Comparison of ENCODE assay signal across 18 cellular contexts in genomic region chr7:568681-569035, GRCh38. TPM values are rescaled to one million over a fixed set of nuclear protein-coding genes. Genes with fewer than 3 reads are reported as not detected.
DNase-seq lines count a peak whose midpoint lies in the region; ATAC-seq and TF ChIP-seq lines count a peak whose summit lies in the region.
"Had no signal": no experiment of that assay in that cellular context is flagged by ENCODE, and none has a peak within 500 bp of the region (broad histone marks: within the 10 kb centered on the region; RNA-seq: fewer than 3 reads in every experiment).

No MANE protein-coding gene starts in this region.

- no peaks in the 10 kb centered on the region for H3K27me3 Mint-ChIP-seq in activated CD4-positive, alpha-beta T cell treated with anti-CD3 and anti-CD28 coated beads for 36 hours
- H3K27me3 Mint-ChIP-seq in activated CD4-positive, alpha-beta memory T cell treated with anti-CD3 and anti-CD28 coated beads, Interleukin-2, amount 10 ng/mL, durations not matched to agents 7 days and 5 days: no peaks in the 10 kb centered on the region
- H3K27me3 Mint-ChIP-seq: activated CD4-positive, alpha-beta T cell treated with anti-CD3 and anti-CD28 coated beads, Interleukin-2, amount 10 ng/mL, durations not matched to agents 7 days and 5 days; B cell had no signal

- H3K9me3 Mint-ChIP-seq in activated CD4-positive, alpha-beta T cell treated with anti-CD3 and anti-CD28 coated beads for 36 hours (ENCODE audit: low read depth): no peaks in the 10 kb centered on the region
- no peaks in the 10 kb centered on the region for H3K9me3 Mint-ChIP-seq in activated CD4-positive, alpha-beta memory T cell treated with anti-CD3 and anti-CD28 coated beads, Interleukin-2, amount 10 ng/mL, durations not matched to agents 7 days and 5 days
- H3K9me3 Mint-ChIP-seq: activated CD4-positive, alpha-beta T cell treated with anti-CD3 and anti-CD28 coated beads, Interleukin-2, amount 10 ng/mL, durations not matched to agents 7 days and 5 days; activated naive CD4-positive, alpha-beta T cell treated with anti-CD3 and anti-CD28 coated beads for 36 hours had no signal

- intact Hi-C loops in ascending aorta (cut with DNase I) (loop anchor here (2.0 kb wide), 1 partner anchor 18 kb away; no protein-coding TSS in a partner anchor), left ventricle myocardium superior (cut with micrococcal nuclease) (no loop called here), sciatic nerve (cut with DNase I) (no loop called here)
- intact Hi-C loops in activated CD4-positive, alpha-beta T cell treated with anti-CD3 and anti-CD28 coated beads for 36 hours (cut with DNase I, micrococcal nuclease): no loop called here

- TF ChIP-seq CTCF in ascending aorta (IDR thresholded peaks at IDR 0.05): no peak

- POLR2A ChIA-PET in activated CD4-positive, alpha-beta T cell treated with anti-CD3 and anti-CD28 coated beads for 36 hours (lab: Charles Lee): no interaction called here
- POLR2A ChIA-PET in activated CD4-positive, alpha-beta memory T cell treated with anti-CD3 and anti-CD28 coated beads, Interleukin-2, amount 10 ng/mL, durations not matched to agents 7 days and 5 days (lab: Charles Lee): no interaction called here

- peak; percentile 74 for ATAC-seq in left ventricle myocardium superior
- peak; percentile 13 for ATAC-seq in sciatic nerve
- no peak for ATAC-seq in GM21576 (IDR thresholded peaks at IDR 0.05; ENCODE audit: unreplicated experiment)
- no peak for ATAC-seq in activated CD4-positive, alpha-beta T cell treated with anti-CD3 and anti-CD28 coated beads for 36 hours
- ATAC-seq: body of pancreas, Panc1 had no signal

- peaks cover 36% of the 10 kb centered on the region for H3K4me1 ChIP-seq in BLaER1
- peaks cover 13 to 20% of the 10 kb centered on the region in 2 donors for H3K4me1 ChIP-seq in ascending aorta
- H3K4me1 ChIP-seq: body of pancreas had no signal

- H3K9me3 ChIP-seq in BLaER1 (no peaks in the 10 kb centered on the region), ascending aorta (no peaks in the 10 kb centered on the region)
- H3K9me3 ChIP-seq: body of pancreas had no signal

- no peak overlapping the region for H3K27ac Mint-ChIP-seq in activated CD4-positive, alpha-beta T cell treated with anti-CD3 and anti-CD28 coated beads for 36 hours
- H3K27ac Mint-ChIP-seq in activated CD4-positive, alpha-beta memory T cell treated with anti-CD3 and anti-CD28 coated beads, Interleukin-2, amount 10 ng/mL, durations not matched to agents 7 days and 5 days: no peak overlapping the region
- H3K27ac Mint-ChIP-seq: activated naive CD4-positive, alpha-beta T cell treated with anti-CD3 and anti-CD28 coated beads for 36 hours; B cell had no signal

- no peak overlapping the region for H3K9ac ChIP-seq in BLaER1

- no peaks in the 10 kb centered on the region for H3K27me3 ChIP-seq in BLaER1
- H3K27me3 ChIP-seq in ascending aorta: no peaks in the 10 kb centered on the region
- H3K27me3 ChIP-seq: body of pancreas had no signal

- H3K4me1 Mint-ChIP-seq in activated CD4-positive, alpha-beta T cell treated with anti-CD3 and anti-CD28 coated beads for 36 hours: no peaks in the 10 kb centered on the region
- no peaks in the 10 kb centered on the region for H3K4me1 Mint-ChIP-seq in activated CD4-positive, alpha-beta memory T cell treated with anti-CD3 and anti-CD28 coated beads, Interleukin-2, amount 10 ng/mL, durations not matched to agents 7 days and 5 days
- H3K4me1 Mint-ChIP-seq: activated CD4-positive, alpha-beta T cell treated with anti-CD3 and anti-CD28 coated beads, Interleukin-2, amount 10 ng/mL, durations not matched to agents 7 days and 5 days; B cell had no signal

- no peak overlapping the region for H3K4me3 ChIP-seq in BLaER1
- peak overlapping the region in 1 of 2 donors; percentile 39 for H3K4me3 ChIP-seq in ascending aorta
- H3K4me3 ChIP-seq: body of pancreas had no signal

- CTCF ChIA-PET in activated CD4-positive, alpha-beta T cell treated with anti-CD3 and anti-CD28 coated beads for 36 hours (lab: Charles Lee): no interaction called here
- CTCF ChIA-PET in activated CD4-positive, alpha-beta memory T cell treated with anti-CD3 and anti-CD28 coated beads, Interleukin-2, amount 10 ng/mL, durations not matched to agents 7 days and 5 days (lab: Charles Lee): no interaction called here

- peak in 1 of 2 donors; percentile 76 for DNase-seq in ascending aorta (ENCODE audit: low spot score in 2 of 2)
- peak; percentile 68 for DNase-seq in left ventricle myocardium superior
- no peak for DNase-seq in sciatic nerve (ENCODE audit: low spot score)
- DNase-seq in activated CD4-positive, alpha-beta T cell treated with anti-CD3 and anti-CD28 coated beads for 36 hours: no peak
- no peak for DNase-seq in activated CD4-positive, alpha-beta memory T cell treated with anti-CD3 and anti-CD28 coated beads, Interleukin-2, amount 10 ng/mL, durations not matched to agents 7 days and 5 days
- DNase-seq in OCI-M1 (lab: John Stamatoyannopoulos, UW): no peak
- DNase-seq: activated CD4-positive, alpha-beta T cell treated with anti-CD3 and anti-CD28 coated beads, Interleukin-2, amount 10 ng/mL, durations not matched to agents 7 days and 5 days; activated naive CD4-positive, alpha-beta T cell treated with anti-CD3 and anti-CD28 coated beads for 36 hours; activated T-cell treated with anti-CD3 and anti-CD28 coated beads for 4 hours; body of pancreas; GDM1; KBM-7; NCI-H1048; stimulated activated CD4-positive, alpha-beta T cell treated with anti-CD3 and anti-CD28 coated beads, Interleukin-4, amount 100 ng/mL, for 24 hours had no signal

- H3K36me3 ChIP-seq in BLaER1 (no peaks in the 10 kb centered on the region), ascending aorta (no peaks in the 10 kb centered on the region)

- H3K27ac ChIP-seq in BLaER1: 0 out of 2 replicates have a peak overlapping the region, but pooled peaks have one; percentile 9
- H3K27ac ChIP-seq in ascending aorta: peak overlapping the region; percentile 59 to 68
- H3K27ac ChIP-seq: body of pancreas had no signal

- peak overlapping the region; percentile 50; the same call in 1 of the 2 replicates for H3K4me2 ChIP-seq in BLaER1

- no peaks in the 10 kb centered on the region for H4K20me1 ChIP-seq in BLaER1

- H3K4me3 Mint-ChIP-seq in activated CD4-positive, alpha-beta T cell treated with anti-CD3 and anti-CD28 coated beads for 36 hours: no peak overlapping the region
- H3K4me3 Mint-ChIP-seq in activated CD4-positive, alpha-beta memory T cell treated with anti-CD3 and anti-CD28 coated beads, Interleukin-2, amount 10 ng/mL, durations not matched to agents 7 days and 5 days: no peak overlapping the region
- H3K4me3 Mint-ChIP-seq: activated CD4-positive, alpha-beta T cell treated with anti-CD3 and anti-CD28 coated beads, Interleukin-2, amount 10 ng/mL, durations not matched to agents 7 days and 5 days; activated naive CD4-positive, alpha-beta T cell treated with anti-CD3 and anti-CD28 coated beads for 36 hours; B cell had no signal

- H3K36me3 Mint-ChIP-seq in activated CD4-positive, alpha-beta T cell treated with anti-CD3 and anti-CD28 coated beads for 36 hours (ENCODE audit: low read depth): no peaks in the 10 kb centered on the region
- H3K36me3 Mint-ChIP-seq in activated CD4-positive, alpha-beta memory T cell treated with anti-CD3 and anti-CD28 coated beads, Interleukin-2, amount 10 ng/mL, durations not matched to agents 7 days and 5 days (ENCODE audit: low read depth): no peaks in the 10 kb centered on the region

RNA-seq across cellular contexts. Expression of gene PDGFA, which starts 49.0 kb away (rescaled TPM):
- total RNA-seq in ascending aorta (349 TPM), left ventricle myocardium superior (32.7 TPM), sciatic nerve (36.5 TPM)
- total RNA-seq in activated CD4-positive, alpha-beta T cell treated with anti-CD3 and anti-CD28 coated beads for 36 hours: 1 to 10 TPM; 5.2 to 5.3 TPM
- total RNA-seq in activated CD4-positive, alpha-beta memory T cell treated with anti-CD3 and anti-CD28 coated beads, Interleukin-2, amount 10 ng/mL, durations not matched to agents 7 days and 5 days: under 1 TPM; 0.70 to 0.73 TPM

Comparison
In these comparisons a context has a peak if more than half of its experiments do, and no peak if none do; other contexts are left out.
1. ATAC-seq: peak in left ventricle myocardium superior (single experiment) and sciatic nerve (single experiment); none in GM21576 (single experiment) and activated CD4-positive, alpha-beta T cell treated with anti-CD3 and anti-CD28 coated beads for 36 hours (single experiment).